Comparison of ENCODE assay signal across 8 cellular contexts in the genomic region with DNA sequence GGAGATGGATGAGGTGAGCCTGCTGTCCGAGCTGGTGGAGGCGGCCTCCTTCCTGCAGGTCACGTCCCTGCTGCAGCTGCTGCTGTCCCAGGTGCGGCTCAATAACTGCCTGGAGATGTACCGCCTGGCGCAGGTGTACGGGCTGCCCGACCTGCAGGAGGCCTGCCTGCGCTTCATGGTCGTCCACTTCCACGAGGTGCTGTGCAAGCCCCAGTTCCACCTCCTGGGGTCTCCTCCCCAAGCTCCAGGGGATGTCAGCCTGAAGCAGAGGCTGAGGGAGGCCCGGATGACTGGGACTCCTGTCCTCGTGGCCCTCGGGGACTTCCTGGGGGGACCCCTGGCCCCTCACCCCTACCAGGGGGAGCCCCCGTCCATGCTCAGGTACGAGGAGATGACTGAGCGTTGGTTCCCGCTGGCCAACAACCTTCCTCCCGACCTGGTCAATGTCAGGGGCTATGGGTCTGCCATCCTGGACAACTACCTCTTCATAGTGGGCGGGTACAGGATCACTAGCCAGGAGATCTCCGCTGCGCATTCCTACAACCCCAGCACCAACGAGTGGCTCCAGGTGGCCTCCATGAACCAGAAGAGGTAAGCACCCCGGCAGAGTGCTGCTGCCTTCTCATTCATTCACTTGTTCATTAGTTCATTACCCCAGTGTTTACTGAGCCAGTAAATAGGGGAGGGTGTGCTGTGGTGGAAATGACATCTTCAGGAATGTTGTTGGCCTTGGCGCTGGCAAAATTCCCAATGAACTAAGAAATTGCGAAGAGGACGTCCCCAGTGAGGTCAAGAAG. TPM values are rescaled to one million over a fixed set of nuclear protein-coding genes. Genes with fewer than 3 reads are reported as not detected.
DNase-seq lines count a peak whose midpoint lies in the region; ATAC-seq and TF ChIP-seq lines count a peak whose summit lies in the region.

No MANE protein-coding gene starts in this region.

- H3K4me1 Mint-ChIP-seq in CD4-positive, alpha-beta T cell (ENCODE audit: low read depth), result peaks cover 46% of the 10 kb centered on the region

- intact Hi-C loops in CD4-positive, alpha-beta T cell (cut with DNase I, micrococcal nuclease), result loop anchor here in 1 of 2 experiments (2.0 to 5.0 kb wide), 2 partner anchors 69 to 252 kb away; a partner anchor contains a TSS

- no peak for TF ChIP-seq CTCF in CD4-positive, alpha-beta T cell (IDR thresholded peaks at IDR 0.05)
- TF ChIP-seq CTCF in astrocyte of the spinal cord (IDR thresholded peaks at IDR 0.05; ENCODE audit: low read depth, low read length), result no peak

- peak overlapping the region; percentile 87 for H3K4me3 Mint-ChIP-seq in CD4-positive, alpha-beta T cell

- H3K36me3 Mint-ChIP-seq in CD4-positive, alpha-beta T cell (ENCODE audit: low read depth), result peaks cover 13% of the 10 kb centered on the region

- in situ Hi-C loops in astrocyte of the spinal cord (cut with HindIII; ENCODE audit: low sequenced_read_pairs), result no loop called here

- H3K9me3 ChIP-seq in CD4-positive, alpha-beta T cell (ENCODE audit: control insufficient read depth, low read length), result no peaks in the 10 kb centered on the region

- peak overlapping the region; percentile 78 for H3K4me3 ChIP-seq in astrocyte of the spinal cord (ENCODE audit: low read depth, low read length)

- peak; percentile 42 for ATAC-seq in CD4-positive, alpha-beta T cell (ENCODE audit: poor library complexity)
- ATAC-seq in GM19324 (IDR thresholded peaks at IDR 0.05; ENCODE audit: low FRiP score, unreplicated experiment) (peak; percentile 38), HG03378 (IDR thresholded peaks at IDR 0.05; ENCODE audit: unreplicated experiment) (peak; percentile 36)

- POLR2A ChIA-PET in CD4-positive, alpha-beta T cell (lab: Charles Lee), result interaction anchor here (0.6 to 2.3 kb wide), 17 partner anchors 7 to 1600 kb away, joined by 3 to 17 read pairs (median 4); a partner anchor contains a TSS

- no peaks in the 10 kb centered on the region for H3K27me3 ChIP-seq in CD4-positive, alpha-beta T cell (ENCODE audit: control insufficient read depth, insufficient read depth, low read length)

- CTCF ChIA-PET in CD4-positive, alpha-beta T cell (lab: Charles Lee), result interaction anchor here (2.2 kb wide), 1 partner anchor 40 kb away, joined by 9 read pairs; no protein-coding TSS in a partner anchor

- no peak overlapping the region for H3K27ac ChIP-seq in CD4-positive, alpha-beta T cell (ENCODE audit: low read depth, low read length)

- H3K27ac Mint-ChIP-seq in CD4-positive, alpha-beta T cell, result peak overlapping the region; percentile 72

- peak; percentile 4 to 47 (median 22) for DNase-seq in CD4-positive, alpha-beta T cell
- DNase-seq in RKO (ENCODE audit: low spot score) (peak; percentile 84), astrocyte of the spinal cord (ENCODE audit: low read depth, low spot score) (peak; percentile 29), iris pigment epithelial cell (ENCODE audit: low read depth) (peak; percentile 56), OCI-M2 (lab: John Stamatoyannopoulos, UW; ENCODE audit: unreplicated experiment) (no peak)
- DNase-seq in stimulated activated CD4-positive, alpha-beta T cell treated with anti-CD3 and anti-CD28 coated beads, Interleukin-4, amount 100 ng/mL, for 24 hours, result peak; percentile 23

- no peaks in the 10 kb centered on the region for H3K27me3 Mint-ChIP-seq in CD4-positive, alpha-beta T cell

- H3K9me3 Mint-ChIP-seq in CD4-positive, alpha-beta T cell, result no peaks in the 10 kb centered on the region

RNA-seq across cellular contexts. Expression of a gene that starts 0.8 kb away (rescaled TPM):
- not detected for total RNA-seq in CD4-positive, alpha-beta T cell

RNA-seq across cellular contexts. Expression of a gene that starts 0.8 kb away (rescaled TPM):
- 10 to 100 TPM; 12.8 to 13.2 TPM for total RNA-seq in CD4-positive, alpha-beta T cell
